24 cellular contexts compared by ENCODE assay signal in genomic region chr5:16787278-16787677, GRCh38.
DNase-seq lines count a peak whose midpoint lies in the region; ATAC-seq and TF ChIP-seq lines count a peak whose summit lies in the region.
"Had no signal": no experiment of that assay in that cellular context is flagged by ENCODE, and none has a peak within 500 bp of the region (broad histone marks: within the 10 kb centered on the region; RNA-seq: fewer than 3 reads in every experiment).

No MANE protein-coding gene starts in this region.

- H3K4me1 ChIP-seq in HEK293 (ENCODE audit: control insufficient read depth, insufficient read depth, low read length): peaks cover 8% of the 10 kb centered on the region; the same call in 1 of the 2 replicates
- H3K4me1 ChIP-seq in right lobe of liver: no peaks in the 10 kb centered on the region
- H3K4me1 ChIP-seq: breast epithelium had no signal

- intact Hi-C loops in right lobe of liver (cut with DNase I): no loop called here

- ATAC-seq in left lobe of liver (peak; percentile 19), right lobe of liver (no peak)
- ATAC-seq: activated CD4-positive, CD25-positive, alpha-beta regulatory T cell treated with anti-CD3 and anti-CD28 coated beads, Interleukin-2, amount 50 U/mL, for 24 hours; activated CD8-positive, alpha-beta T cell treated with anti-CD3 and anti-CD28 coated beads for 36 hours; activated naive CD8-positive, alpha-beta T cell treated with anti-CD3 and anti-CD28 coated beads, Interleukin-2, amount 50 U/mL, for 24 hours; natural killer cell; Right ventricle myocardium inferior had no signal

- H3K27ac ChIP-seq in HEK293 (ENCODE audit: extremely low read depth, low read depth, low read length) (no peak overlapping the region), right lobe of liver (no peak overlapping the region)
- H3K27ac ChIP-seq: esophagus muscularis mucosa, transverse colon had no signal

- POLR2A ChIA-PET in HEK293 (lab: Yijun Ruan, JAX): interaction anchor here (0.7 kb wide), 1 partner anchor 128 kb away, joined by 7 read pairs; no protein-coding TSS in a partner anchor

- CTCF ChIA-PET in HEK293 (lab: Yijun Ruan, JAX): interaction anchor here (0.6 to 1.6 kb wide), 5 partner anchors 345 to 416 kb away, joined by 4 to 8 read pairs (median 5); no protein-coding TSS in a partner anchor

- no CpG with 5 or more reads among the region's 2 CpGs for whole genome bisulfite sequencing in right lobe of liver (ENCODE audit: insufficient coverage, low coverage, low lambda C conversion rate, missing lambda C conversion rate)

- in situ Hi-C loops in astrocyte of the cerebellum (cut with HindIII; ENCODE audit: low sequenced_read_pairs): no loop called here

- H3K9me3 ChIP-seq in HEK293 (ENCODE audit: control insufficient read depth, insufficient read depth, low read depth, low read length) (no peaks in the 10 kb centered on the region), right lobe of liver (no peaks in the 10 kb centered on the region)
- H3K9me3 ChIP-seq: breast epithelium, esophagus muscularis mucosa, HAP-1, transverse colon had no signal

- peak; percentile 81 to 82 for DNase-seq in NCI-H446 (lab: John Stamatoyannopoulos, UW)
- DNase-seq in astrocyte of the cerebellum (ENCODE audit: low read depth): peak; percentile 41
- no peak for DNase-seq in left lobe of liver (ENCODE audit: low spot score)
- no peak for DNase-seq in SIG-M5 (lab: John Stamatoyannopoulos, UW)
- no peak for DNase-seq in NOMO-1 treated with DMSO at 0.1 percent for 48 hours (lab: John Stamatoyannopoulos, UW; ENCODE audit: unreplicated experiment)
- DNase-seq in right lobe of liver: no peak
- DNase-seq in HCEC 1CT: no peak
- DNase-seq: activated CD8-positive, alpha-beta T cell treated with anti-CD3 and anti-CD28 coated beads for 36 hours; activated gamma-delta T cell treated with Interleukin-2 at 50 U/mL for 16 hours; activated naive CD8-positive, alpha-beta T cell treated with anti-CD3 and anti-CD28 coated beads, Interleukin-2, amount 50 U/mL, for 24 hours; effector memory CD4-positive, alpha-beta T cell; hypothalamus; natural killer cell; NCI-H1436; NCI-H774; OCI-M1; SW 1271; transverse colon had no signal

- H3K27me3 ChIP-seq in right lobe of liver: no peaks in the 10 kb centered on the region
- H3K27me3 ChIP-seq: breast epithelium, esophagus muscularis mucosa, transverse colon had no signal

- TF ChIP-seq CTCF in HEK293 (tag by site-specific recombination; IDR thresholded peaks at IDR 0.05) (no peak), astrocyte of the cerebellum (IDR thresholded peaks at IDR 0.05; ENCODE audit: low read depth, low read length, missing control alignments) (no peak), right lobe of liver (IDR thresholded peaks at IDR 0.05) (no peak)

- H3K4me3 ChIP-seq in HEK293 (ENCODE audit: low read depth, low read length): no peak overlapping the region
- H3K4me3 ChIP-seq in astrocyte of the cerebellum (ENCODE audit: low read depth, low read length): no peak overlapping the region
- H3K4me3 ChIP-seq in right lobe of liver: no peak overlapping the region
- H3K4me3 ChIP-seq: breast epithelium, esophagus muscularis mucosa, HAP-1, transverse colon had no signal

- H3K36me3 ChIP-seq in HEK293 (ENCODE audit: control insufficient read depth in 2 of 2, insufficient read depth in 1 of 2, low read length in 2 of 2): no peaks in the 10 kb centered on the region; a peak in 1 of 3 replicates
- no peaks in the 10 kb centered on the region for H3K36me3 ChIP-seq in right lobe of liver
- H3K36me3 ChIP-seq: breast epithelium, transverse colon had no signal

- TF ChIP-seq POLR2A in right lobe of liver (IDR thresholded peaks at IDR 0.05): no peak

TF ChIP-seq in HEK293, 187 proteins besides CTCF, POLR2A, EP300 and RAD21:
- TF ChIP-seq, protein P1, sequence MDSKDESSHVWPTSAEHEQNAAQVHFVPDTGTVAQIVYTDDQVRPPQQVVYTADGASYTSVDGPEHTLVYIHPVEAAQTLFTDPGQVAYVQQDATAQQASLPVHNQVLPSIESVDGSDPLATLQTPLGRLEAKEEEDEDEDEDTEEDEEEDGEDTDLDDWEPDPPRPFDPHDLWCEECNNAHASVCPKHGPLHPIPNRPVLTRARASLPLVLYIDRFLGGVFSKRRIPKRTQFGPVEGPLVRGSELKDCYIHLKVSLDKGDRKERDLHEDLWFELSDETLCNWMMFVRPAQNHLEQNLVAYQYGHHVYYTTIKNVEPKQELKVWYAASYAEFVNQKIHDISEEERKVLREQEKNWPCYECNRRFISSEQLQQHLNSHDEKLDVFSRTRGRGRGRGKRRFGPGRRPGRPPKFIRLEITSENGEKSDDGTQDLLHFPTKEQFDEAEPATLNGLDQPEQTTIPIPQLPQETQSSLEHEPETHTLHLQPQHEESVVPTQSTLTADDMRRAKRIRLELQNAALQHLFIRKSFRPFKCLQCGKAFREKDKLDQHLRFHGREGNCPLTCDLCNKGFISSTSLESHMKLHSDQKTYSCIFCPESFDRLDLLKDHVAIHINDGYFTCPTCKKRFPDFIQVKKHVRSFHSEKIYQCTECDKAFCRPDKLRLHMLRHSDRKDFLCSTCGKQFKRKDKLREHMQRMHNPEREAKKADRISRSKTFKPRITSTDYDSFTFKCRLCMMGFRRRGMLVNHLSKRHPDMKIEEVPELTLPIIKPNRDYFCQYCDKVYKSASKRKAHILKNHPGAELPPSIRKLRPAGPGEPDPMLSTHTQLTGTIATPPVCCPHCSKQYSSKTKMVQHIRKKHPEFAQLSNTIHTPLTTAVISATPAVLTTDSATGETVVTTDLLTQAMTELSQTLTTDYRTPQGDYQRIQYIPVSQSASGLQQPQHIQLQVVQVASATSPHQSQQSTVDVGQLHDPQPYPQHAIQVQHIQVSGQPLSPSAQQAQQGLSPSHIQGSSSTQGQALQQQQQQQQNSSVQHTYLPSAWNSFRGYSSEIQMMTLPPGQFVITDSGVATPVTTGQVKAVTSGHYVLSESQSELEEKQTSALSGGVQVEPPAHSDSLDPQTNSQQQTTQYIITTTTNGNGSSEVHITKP (tag by site-specific recombination; IDR thresholded peaks at IDR 0.05): peak; percentile 88
- TF ChIP-seq, protein P2, sequence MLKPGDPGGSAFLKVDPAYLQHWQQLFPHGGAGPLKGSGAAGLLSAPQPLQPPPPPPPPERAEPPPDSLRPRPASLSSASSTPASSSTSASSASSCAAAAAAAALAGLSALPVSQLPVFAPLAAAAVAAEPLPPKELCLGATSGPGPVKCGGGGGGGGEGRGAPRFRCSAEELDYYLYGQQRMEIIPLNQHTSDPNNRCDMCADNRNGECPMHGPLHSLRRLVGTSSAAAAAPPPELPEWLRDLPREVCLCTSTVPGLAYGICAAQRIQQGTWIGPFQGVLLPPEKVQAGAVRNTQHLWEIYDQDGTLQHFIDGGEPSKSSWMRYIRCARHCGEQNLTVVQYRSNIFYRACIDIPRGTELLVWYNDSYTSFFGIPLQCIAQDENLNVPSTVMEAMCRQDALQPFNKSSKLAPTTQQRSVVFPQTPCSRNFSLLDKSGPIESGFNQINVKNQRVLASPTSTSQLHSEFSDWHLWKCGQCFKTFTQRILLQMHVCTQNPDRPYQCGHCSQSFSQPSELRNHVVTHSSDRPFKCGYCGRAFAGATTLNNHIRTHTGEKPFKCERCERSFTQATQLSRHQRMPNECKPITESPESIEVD (tag by site-specific recombination; IDR thresholded peaks at IDR 0.05): peak; percentile 35
- TF ChIP-seq, protein P3, sequence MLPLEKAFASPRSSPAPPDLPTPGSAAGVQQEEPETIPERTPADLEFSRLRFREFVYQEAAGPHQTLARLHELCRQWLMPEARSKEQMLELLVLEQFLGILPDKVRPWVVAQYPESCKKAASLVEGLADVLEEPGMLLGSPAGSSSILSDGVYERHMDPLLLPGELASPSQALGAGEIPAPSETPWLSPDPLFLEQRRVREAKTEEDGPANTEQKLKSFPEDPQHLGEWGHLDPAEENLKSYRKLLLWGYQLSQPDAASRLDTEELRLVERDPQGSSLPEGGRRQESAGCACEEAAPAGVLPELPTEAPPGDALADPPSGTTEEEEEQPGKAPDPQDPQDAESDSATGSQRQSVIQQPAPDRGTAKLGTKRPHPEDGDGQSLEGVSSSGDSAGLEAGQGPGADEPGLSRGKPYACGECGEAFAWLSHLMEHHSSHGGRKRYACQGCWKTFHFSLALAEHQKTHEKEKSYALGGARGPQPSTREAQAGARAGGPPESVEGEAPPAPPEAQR (tag by site-specific recombination; IDR thresholded peaks at IDR 0.05): no peak

Comparison
In these comparisons a context has a peak if more than half of its experiments do, and no peak if none do; other contexts are left out.
1. DNase-seq: peak in NCI-H446 (2 of 2) and astrocyte of the cerebellum (single experiment); none in left lobe of liver (single experiment), SIG-M5 (single experiment), NOMO-1 treated with DMSO at 0.1 percent for 48 hours (single experiment), right lobe of liver (0 of 3) and HCEC 1CT (single experiment).